9 cellular contexts compared by ENCODE assay signal in genomic region chr12:99619389-99620158, GRCh38. TPM values are rescaled to one million over a fixed set of nuclear protein-coding genes. Genes with fewer than 3 reads are reported as not detected.
DNase-seq lines count a peak whose midpoint lies in the region; ATAC-seq, FAIRE-seq and TF ChIP-seq lines count a peak whose summit lies in the region.
"Had no signal": no experiment of that assay in that cellular context is flagged by ENCODE, and none has a peak within 500 bp of the region (broad histone marks: within the 10 kb centered on the region; RNA-seq: fewer than 3 reads in every experiment).

No MANE protein-coding gene starts in this region.

- no peaks in the 10 kb centered on the region for H4K20me1 ChIP-seq in fibroblast of lung (ENCODE audit: control insufficient read depth, extremely low read depth, insufficient read depth, low read length)

- CTCF ChIA-PET in naive thymus-derived CD4-positive, alpha-beta T cell (lab: Charles Lee), result no interaction called here

- H3K36me3 Mint-ChIP-seq in CD14-positive monocyte, result no peaks in the 10 kb centered on the region
- H3K36me3 Mint-ChIP-seq in naive thymus-derived CD4-positive, alpha-beta T cell, result no peaks in the 10 kb centered on the region

- TF ChIP-seq CTCF in CD14-positive monocyte (IDR thresholded peaks at IDR 0.05) (peak; percentile 70), fibroblast of lung (conservative IDR thresholded peaks at IDR 0.05 in 1 of 2, IDR thresholded peaks at IDR 0.05 in 1 of 2; ENCODE audit: low read depth in 1 of 2, low read length in 2 of 2) (peak in 1 of 2 donors; percentile 70)

- H3K9ac ChIP-seq in fibroblast of lung (ENCODE audit: insufficient read depth, low read length), result no peak overlapping the region

- DNase-seq in CD14-positive monocyte (ENCODE audit: low spot score), result no peak
- no peak for DNase-seq in GM18507 (ENCODE audit: extremely low spot score, insufficient read length, low read depth)
- DNase-seq in NCI-H2029 (lab: John Stamatoyannopoulos, UW), result peak; percentile 23
- DNase-seq in fibroblast of lung (ENCODE audit: low read depth in 2 of 2), result peak; percentile 39 to 40
- no peak for DNase-seq in naive thymus-derived CD4-positive, alpha-beta T cell
- DNase-seq in NCI-H510A treated with DMSO at 0.1 percent for 48 hours (lab: John Stamatoyannopoulos, UW), result no peak
- no peak for DNase-seq in activated CD4-positive, alpha-beta T cell treated with anti-CD3 and anti-CD28 coated beads for 4 hours

- H3K27me3 Mint-ChIP-seq in CD14-positive monocyte (ENCODE audit: low read depth in 3 of 3), result no peaks in the 10 kb centered on the region
- no peaks in the 10 kb centered on the region for H3K27me3 Mint-ChIP-seq in naive thymus-derived CD4-positive, alpha-beta T cell

- H3K9me3 Mint-ChIP-seq in CD14-positive monocyte, result peaks cover 0 to 3% (median 0%) of the 10 kb centered on the region in 7 donors
- peaks cover 2 to 50% (median 19%) of the 10 kb centered on the region in 11 donors for H3K9me3 Mint-ChIP-seq in naive thymus-derived CD4-positive, alpha-beta T cell
- H3K9me3 Mint-ChIP-seq: T-helper 1 cell treated with Interleukin-12 subunit alpha and Interleukin-12 subunit beta and Interleukin-4 antibody, amounts not matched to agents 30 μg/mL and 1 μg/mL, for 36 hours had no signal

- H3K27me3 ChIP-seq in fibroblast of lung (ENCODE audit: control insufficient read depth, insufficient read depth, low read length), result no peaks in the 10 kb centered on the region
- H3K27me3 ChIP-seq in naive thymus-derived CD4-positive, alpha-beta T cell (ENCODE audit: control insufficient read depth in 2 of 2, insufficient read depth in 2 of 2, low read length in 2 of 2), result no peaks in the 10 kb centered on the region

- POLR2A ChIA-PET in naive thymus-derived CD4-positive, alpha-beta T cell (lab: Charles Lee), result no interaction called here

- H3K4me3 Mint-ChIP-seq in CD14-positive monocyte, result no peak overlapping the region
- H3K4me3 Mint-ChIP-seq in naive thymus-derived CD4-positive, alpha-beta T cell, result no peak overlapping the region
- H3K4me3 Mint-ChIP-seq: T-helper 1 cell treated with Interleukin-12 subunit alpha and Interleukin-12 subunit beta and Interleukin-4 antibody, amounts not matched to agents 30 μg/mL and 1 μg/mL, for 36 hours had no signal

- no peaks in the 10 kb centered on the region for H3K79me2 ChIP-seq in fibroblast of lung (ENCODE audit: control insufficient read depth, insufficient read depth, low read length)

- no peaks in the 10 kb centered on the region for H3K4me1 Mint-ChIP-seq in CD14-positive monocyte
- H3K4me1 Mint-ChIP-seq in naive thymus-derived CD4-positive, alpha-beta T cell, result no peaks in the 10 kb centered on the region

- no peak overlapping the region for H3K27ac ChIP-seq in fibroblast of lung (ENCODE audit: insufficient read depth, low read length)
- H3K27ac ChIP-seq in naive thymus-derived CD4-positive, alpha-beta T cell (ENCODE audit: low read depth, low read length), result no peak overlapping the region

- no peaks in the 10 kb centered on the region for H3K4me1 ChIP-seq in fibroblast of lung (ENCODE audit: control insufficient read depth, extremely low read depth, insufficient read depth, low read length)
- H3K4me1 ChIP-seq in naive thymus-derived CD4-positive, alpha-beta T cell (ENCODE audit: control insufficient read depth in 2 of 2, insufficient read depth in 2 of 2, low read length in 2 of 2), result no peaks in the 10 kb centered on the region

- peak; percentile 72 for FAIRE-seq in GM18507 (lab: Jason Lieb, UNC)

- H2AFZ ChIP-seq in fibroblast of lung (ENCODE audit: low read length), result no peak overlapping the region

- no peak overlapping the region for H3K4me3 ChIP-seq in fibroblast of lung (replicated peaks in 1 of 4; ENCODE audit: control extremely low read depth in 1 of 4, insufficient read depth in 1 of 4, low read depth in 3 of 4, low read length in 4 of 4)
- no peak overlapping the region for H3K4me3 ChIP-seq in naive thymus-derived CD4-positive, alpha-beta T cell (ENCODE audit: low read length)

- H3K9me3 ChIP-seq in fibroblast of lung (ENCODE audit: control insufficient read depth, insufficient read depth, low read depth, low read length), result no peaks in the 10 kb centered on the region
- H3K9me3 ChIP-seq in naive thymus-derived CD4-positive, alpha-beta T cell (ENCODE audit: control insufficient read depth in 2 of 3, low read length in 3 of 3), result peaks cover 0 to 9% (median 0%) of the 10 kb centered on the region in 3 experiments

- peak; percentile 97 for ATAC-seq in HG02870 (IDR thresholded peaks at IDR 0.05; ENCODE audit: unreplicated experiment)
- no peak for ATAC-seq in naive thymus-derived CD4-positive, alpha-beta T cell

- no peaks in the 10 kb centered on the region for H3K36me3 ChIP-seq in fibroblast of lung (ENCODE audit: control insufficient read depth, insufficient read depth, low read length)
- H3K36me3 ChIP-seq in naive thymus-derived CD4-positive, alpha-beta T cell (ENCODE audit: control insufficient read depth in 2 of 3, insufficient read depth in 3 of 3, low read length in 3 of 3), result no peaks in the 10 kb centered on the region

- no peak overlapping the region for H3K27ac Mint-ChIP-seq in CD14-positive monocyte
- no peak overlapping the region for H3K27ac Mint-ChIP-seq in naive thymus-derived CD4-positive, alpha-beta T cell
- H3K27ac Mint-ChIP-seq: T-helper 1 cell treated with Interleukin-12 subunit alpha and Interleukin-12 subunit beta and Interleukin-4 antibody, amounts not matched to agents 30 μg/mL and 1 μg/mL, for 36 hours had no signal

- no peak overlapping the region for H3K4me2 ChIP-seq in fibroblast of lung (ENCODE audit: extremely low read depth, insufficient read depth, low read length)

- intact Hi-C loops in CD14-positive monocyte (cut with micrococcal nuclease), result loop anchor here (5.0 kb wide), 1 partner anchor 577 kb away; no protein-coding TSS in a partner anchor
- intact Hi-C loops in naive thymus-derived CD4-positive, alpha-beta T cell (cut with micrococcal nuclease), result loop anchor here in 1 of 2 donors (1.0 kb wide), 1 partner anchor 576 kb away; no protein-coding TSS in a partner anchor

RNA-seq across cellular contexts. Expression of gene GARIN6, which starts 28.0 kb away (rescaled TPM):
- polyA plus RNA-seq in CD14-positive monocyte (not detected), fibroblast of lung (not detected in 2 replicates)
- not detected in 2 replicates for total RNA-seq in fibroblast of lung
- polyA plus RNA-seq in fibroblast of lung (2012), result not detected in 2 replicates
- not detected in 2 replicates for polyA minus RNA-seq in fibroblast of lung (ENCODE audit: low replicate concordance)
- total RNA-seq in naive thymus-derived CD4-positive, alpha-beta T cell, result not detected
- polyA plus RNA-seq in naive thymus-derived CD4-positive, alpha-beta T cell, result not detected

Comparison
In these comparisons a context has a peak if more than half of its experiments do, and no peak if none do; other contexts are left out.
1. DNase-seq: peak in NCI-H2029 (single experiment) and fibroblast of lung (2 of 2); none in CD14-positive monocyte (single experiment), GM18507 (single experiment), naive thymus-derived CD4-positive, alpha-beta T cell (0 of 9), NCI-H510A treated with DMSO at 0.1 percent for 48 hours (single experiment) and activated CD4-positive, alpha-beta T cell treated with anti-CD3 and anti-CD28 coated beads for 4 hours (0 of 2).